8 cellular contexts compared by ENCODE assay signal in genomic region chr2:237669628-237670351, GRCh38. TPM values are rescaled to one million over a fixed set of nuclear protein-coding genes. Genes with fewer than 3 reads are reported as not detected.
DNase-seq lines count a peak whose midpoint lies in the region; ATAC-seq and TF ChIP-seq lines count a peak whose summit lies in the region.

No MANE protein-coding gene starts in this region.

- H3K9ac ChIP-seq in smooth muscle cell (ENCODE audit: low read depth), result peak overlapping the region; percentile 81

- H3K9me3 ChIP-seq in OCI-LY7 (ENCODE audit: low read length) (no peaks in the 10 kb centered on the region), smooth muscle cell (replicated peaks; ENCODE audit: low read depth) (no peaks in the 10 kb centered on the region)

- WGBS in smooth muscle cell (ENCODE audit: low lambda C conversion rate), result 25% methylated on average over 21 of the region's 21 CpGs

- BruUV-seq in OCI-LY7 (replicated peaks; lab: Mats Ljungman, UMichigan), result no TSS peak

- peak; percentile 62 for ATAC-seq in HG03108 (IDR thresholded peaks at IDR 0.05; ENCODE audit: unreplicated experiment)
- peak; percentile 85 for ATAC-seq in Right ventricle myocardium inferior

- peak overlapping the region; percentile 97 for H3K27ac ChIP-seq in OCI-LY7 (ENCODE audit: low read depth, low read length, poor library complexity, severe bottlenecking)
- peak overlapping the region; percentile 93 for H3K27ac ChIP-seq in smooth muscle cell (ENCODE audit: low read depth)
- H3K27ac ChIP-seq in caudate nucleus (ENCODE audit: low read depth, low read length), result no peak overlapping the region

- in situ Hi-C loops in GM13977 (cut with MboI; ENCODE audit: low pct_unique_long_range_greater_than_20kb, low sequenced_read_pairs, unreplicated experiment), result no loop called here

- H3K4me2 ChIP-seq in OCI-LY7 (ENCODE audit: low read length) (peak overlapping the region; percentile 93), smooth muscle cell (peak overlapping the region; percentile 73)

- POLR2A ChIA-PET in OCI-LY7 (lab: Charles Lee), result interaction anchor here (0.6 to 12.5 kb wide), 9 partner anchors 8 to 1118 kb away, joined by 3 to 290 read pairs (median 4); no protein-coding TSS in a partner anchor

- H4K20me1 ChIP-seq in OCI-LY7 (ENCODE audit: insufficient read depth, low read length) (no peaks in the 10 kb centered on the region), smooth muscle cell (ENCODE audit: low read depth) (no peaks in the 10 kb centered on the region)

- DNase-seq in GM13977 (ENCODE audit: low spot score), result peak; percentile 71
- DNase-seq in OCI-LY7 (ENCODE audit: low spot score), result peak; percentile 92
- peak; percentile 74 for DNase-seq in Right ventricle myocardium inferior (ENCODE audit: missing footprints)
- no peak for DNase-seq in smooth muscle cell (lab: John Stamatoyannopoulos, UW; ENCODE audit: unreplicated experiment)
- no peak for DNase-seq in caudate nucleus (lab: John Stamatoyannopoulos, UW)
- no peak for DNase-seq in central memory CD4-positive, alpha-beta T cell
- no peak for DNase-seq in NOMO-1 (lab: John Stamatoyannopoulos, UW; ENCODE audit: unreplicated experiment in 2 of 2)

- no peaks in the 10 kb centered on the region for H3K9me2 ChIP-seq in OCI-LY7 (ENCODE audit: insufficient read depth, low read length)

- intact Hi-C loops in OCI-LY7 (cut with micrococcal nuclease; ENCODE audit: unreplicated experiment) (loop anchor here (5.0 to 10.0 kb wide), 2 partner anchors 438 to 515 kb away; no protein-coding TSS in a partner anchor), Right ventricle myocardium inferior (cut with DNase I) (loop anchor here (5.0 to 10.0 kb wide), 2 partner anchors 87 to 595 kb away; no protein-coding TSS in a partner anchor)

- H3F3A ChIP-seq in smooth muscle cell (ENCODE audit: low read depth), result no peaks in the 10 kb centered on the region

- H3K79me2 ChIP-seq in OCI-LY7 (ENCODE audit: insufficient read depth, low read depth, low read length) (no peaks in the 10 kb centered on the region), smooth muscle cell (ENCODE audit: low read depth) (no peaks in the 10 kb centered on the region)

- H3K4me3 ChIP-seq in OCI-LY7 (ENCODE audit: low read depth, low read length, poor library complexity, severe bottlenecking) (peak overlapping the region; percentile 50), smooth muscle cell (no peak overlapping the region)

- H3K27me3 ChIP-seq in smooth muscle cell (ENCODE audit: low read depth), result no peaks in the 10 kb centered on the region

- H3K36me3 ChIP-seq in OCI-LY7 (ENCODE audit: insufficient read depth, low read length), result no peaks in the 10 kb centered on the region
- no peaks in the 10 kb centered on the region for H3K36me3 ChIP-seq in smooth muscle cell (ENCODE audit: low read depth)

- H2AFZ ChIP-seq in OCI-LY7 (ENCODE audit: low read length), result peak overlapping the region; percentile 81
- no peak overlapping the region for H2AFZ ChIP-seq in smooth muscle cell (ENCODE audit: low read depth)

- H3K4me1 ChIP-seq in OCI-LY7 (ENCODE audit: insufficient read depth, low read length, poor library complexity, severe bottlenecking), result peaks cover 97% of the 10 kb centered on the region
- H3K4me1 ChIP-seq in smooth muscle cell (ENCODE audit: low read depth), result peaks cover 14% of the 10 kb centered on the region

- CTCF ChIA-PET in OCI-LY7 (lab: Charles Lee; ENCODE audit: unreplicated experiment), result interaction anchor here (0.6 to 5.5 kb wide), 5 partner anchors 25 to 266 kb away, joined by 3 to 24 read pairs (median 3); no protein-coding TSS in a partner anchor

- TF ChIP-seq CTCF in GM13977 (IDR thresholded peaks at IDR 0.05; ENCODE audit: extremely low read depth, insufficient read depth, missing control alignments) (no peak), OCI-LY7 (conservative IDR thresholded peaks at IDR 0.05; ENCODE audit: low read length) (no peak), smooth muscle cell (IDR thresholded peaks at IDR 0.05; ENCODE audit: borderline replicate concordance, insufficient read depth, poor library complexity, severe bottlenecking) (no peak)

RNA-seq across cellular contexts. Expression of gene LRRFIP1, which starts 42.4 kb away (rescaled TPM):
- 95.7 and 102 TPM in 2 replicates for total RNA-seq in OCI-LY7 (2014; rRNA removed; shearing (Covaris generic))
- total RNA-seq in OCI-LY7 (2022), result 216 and 246 TPM in 2 replicates
- total RNA-seq in Right ventricle myocardium inferior, result 104 TPM
- 36.2 and 49.5 TPM in 2 replicates for total RNA-seq in smooth muscle cell
- 65.1 and 82.7 TPM in 2 replicates for polyA plus RNA-seq in smooth muscle cell

Comparison
In these comparisons a context has a peak if more than half of its experiments do, and no peak if none do; other contexts are left out.
1. DNase-seq: peak in GM13977 (single experiment), OCI-LY7 (single experiment) and Right ventricle myocardium inferior (single experiment); none in smooth muscle cell (single experiment), caudate nucleus (0 of 61), central memory CD4-positive, alpha-beta T cell (single experiment) and NOMO-1 (0 of 2).